8 cellular contexts compared by ENCODE assay signal in genomic region chr10:96586419-96587254, GRCh38. TPM values are rescaled to one million over a fixed set of nuclear protein-coding genes. Genes with fewer than 3 reads are reported as not detected.
DNase-seq lines count a peak whose midpoint lies in the region; FAIRE-seq and TF ChIP-seq lines count a peak whose summit lies in the region.

Gene TM9SF3, minus strand, starts transcription at chr10:96587012. Its CDS starts 177 bp downstream, at chr10:96586835.

- H3K36me3 ChIP-seq in HEK293 (ENCODE audit: control insufficient read depth in 2 of 2, insufficient read depth in 1 of 2, low read length in 2 of 2) (no peaks in the 10 kb centered on the region), right atrium auricular region (no peaks in the 10 kb centered on the region)

- peaks cover 13% of the 10 kb centered on the region for H3K27me3 Mint-ChIP-seq in T-helper 1 cell treated with Interleukin-12 subunit alpha and Interleukin-12 subunit beta and Interleukin-4 antibody, amounts not matched to agents 30 μg/mL and 1 μg/mL, for 36 hours (ENCODE audit: low read depth)

- H3K27me3 ChIP-seq in right atrium auricular region = no peaks in the 10 kb centered on the region

- CTCF ChIA-PET in GM10248 (lab: Yijun Ruan, JAX) = no interaction called here
- CTCF ChIA-PET in HEK293 (lab: Yijun Ruan, JAX) = interaction anchor here (0.5 to 1.0 kb wide), 4 partner anchors 14 to 33 kb away, joined by 3 read pairs; no protein-coding TSS in a partner anchor

- H3K4me1 ChIP-seq in HEK293 (ENCODE audit: control insufficient read depth, insufficient read depth, low read length) (peaks cover 24% of the 10 kb centered on the region; the same call in 1 of the 2 replicates), right atrium auricular region (peaks cover 0 to 55% of the 10 kb centered on the region in 2 donors)

- H3K27ac ChIP-seq in HEK293 (ENCODE audit: extremely low read depth, low read depth, low read length) (peak within 1 kb of the TSS; percentile 99), right atrium auricular region (peak within 1 kb of the TSS; percentile 94 to 97)

- H3K9me3 ChIP-seq in HEK293 (ENCODE audit: control insufficient read depth, insufficient read depth, low read depth, low read length) (no peaks in the 10 kb centered on the region), right atrium auricular region (no peaks in the 10 kb centered on the region)

- peak within 1 kb of the TSS; percentile 82 for H3K4me3 ChIP-seq in HEK293 (ENCODE audit: low read depth, low read length)
- H3K4me3 ChIP-seq in right atrium auricular region = peak within 1 kb of the TSS; percentile 90 to 92

- peak within 1 kb of the TSS; percentile 88 for H3K4me3 Mint-ChIP-seq in T-helper 1 cell treated with Interleukin-12 subunit alpha and Interleukin-12 subunit beta and Interleukin-4 antibody, amounts not matched to agents 30 μg/mL and 1 μg/mL, for 36 hours

- TF ChIP-seq CTCF in GM10248 (IDR thresholded peaks at IDR 0.05; ENCODE audit: control extremely low read depth, extremely low read depth, low read depth, missing control alignments) (no peak), HEK293 (tag by site-specific recombination; IDR thresholded peaks at IDR 0.05) (no peak), right atrium auricular region (IDR thresholded peaks at IDR 0.05) (peak in 1 of 2 donors; percentile 39)

- peak within 1 kb of the TSS; percentile 88 for H3K27ac Mint-ChIP-seq in T-helper 1 cell treated with Interleukin-12 subunit alpha and Interleukin-12 subunit beta and Interleukin-4 antibody, amounts not matched to agents 30 μg/mL and 1 μg/mL, for 36 hours

- peaks cover 16% of the 10 kb centered on the region for H3K4me1 Mint-ChIP-seq in T-helper 1 cell treated with Interleukin-12 subunit alpha and Interleukin-12 subunit beta and Interleukin-4 antibody, amounts not matched to agents 30 μg/mL and 1 μg/mL, for 36 hours (ENCODE audit: low read depth)

- POLR2A ChIA-PET in GM10248 (lab: Yijun Ruan, JAX) (no interaction called here), HEK293 (lab: Yijun Ruan, JAX) (interaction anchor here (1.4 kb wide), 1 partner anchor 20 kb away, joined by 4 read pairs; no protein-coding TSS in a partner anchor)

- H3K36me3 Mint-ChIP-seq in T-helper 1 cell treated with Interleukin-12 subunit alpha and Interleukin-12 subunit beta and Interleukin-4 antibody, amounts not matched to agents 30 μg/mL and 1 μg/mL, for 36 hours (ENCODE audit: low read depth) = no peaks in the 10 kb centered on the region

- FAIRE-seq in urothelium cell line (lab: Jason Lieb, UNC) = peak; percentile 48

- no peaks in the 10 kb centered on the region for H3K9me3 Mint-ChIP-seq in T-helper 1 cell treated with Interleukin-12 subunit alpha and Interleukin-12 subunit beta and Interleukin-4 antibody, amounts not matched to agents 30 μg/mL and 1 μg/mL, for 36 hours

- DNase-seq in GM10248 (ENCODE audit: extremely low spot score) = peak; percentile 92
- DNase-seq in NAMALWA (ENCODE audit: low spot score) = peak; percentile 88
- peak; percentile 75 for DNase-seq in amniotic stem cell (lab: John Stamatoyannopoulos, UW)
- DNase-seq in right atrium auricular region (ENCODE audit: low spot score) = peak; percentile 90
- DNase-seq in pulmonary artery endothelial cell (ENCODE audit: low read depth, low spot score) = peak; percentile 50
- peak; percentile 92 for DNase-seq in urothelium cell line (ENCODE audit: low spot score)

TF ChIP-seq in HEK293, 187 proteins besides CTCF, POLR2A, EP300 and RAD21 (continues in another document):
- TF ChIP-seq KLF7 (tag by site-specific recombination; IDR thresholded peaks at IDR 0.05; ENCODE audit: borderline replicate concordance) = no peak
- TF ChIP-seq EGR2 (tag by site-specific recombination; IDR thresholded peaks at IDR 0.05; ENCODE audit: low read depth) = peak; percentile 21; the same call in 1 of the 2 replicates
- no peak; the same call in 1 of the 2 replicates for TF ChIP-seq MEIS1 (CRISPR knock-in tag; IDR thresholded peaks at IDR 0.05; ENCODE audit: borderline replicate concordance)
- 0 out of 2 replicates have a peak, but pooled peaks have one; percentile 40 for TF ChIP-seq PBX3 (CRISPR knock-in tag; IDR thresholded peaks at IDR 0.05)
- TF ChIP-seq ZNF157 (tag by site-specific recombination; IDR thresholded peaks at IDR 0.05) = no peak
- TF ChIP-seq, protein P1, sequence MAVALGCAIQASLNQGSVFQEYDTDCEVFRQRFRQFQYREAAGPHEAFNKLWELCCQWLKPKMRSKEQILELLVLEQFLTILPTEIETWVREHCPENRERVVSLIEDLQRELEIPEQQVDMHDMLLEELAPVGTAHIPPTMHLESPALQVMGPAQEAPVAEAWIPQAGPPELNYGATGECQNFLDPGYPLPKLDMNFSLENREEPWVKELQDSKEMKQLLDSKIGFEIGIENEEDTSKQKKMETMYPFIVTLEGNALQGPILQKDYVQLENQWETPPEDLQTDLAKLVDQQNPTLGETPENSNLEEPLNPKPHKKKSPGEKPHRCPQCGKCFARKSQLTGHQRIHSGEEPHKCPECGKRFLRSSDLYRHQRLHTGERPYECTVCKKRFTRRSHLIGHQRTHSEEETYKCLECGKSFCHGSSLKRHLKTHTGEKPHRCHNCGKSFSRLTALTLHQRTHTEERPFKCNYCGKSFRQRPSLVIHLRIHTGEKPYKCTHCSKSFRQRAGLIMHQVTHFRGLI (tag by site-specific recombination; IDR thresholded peaks at IDR 0.05) = peak; percentile 39; the same call in 1 of the 2 replicates
- TF ChIP-seq, protein P2, sequence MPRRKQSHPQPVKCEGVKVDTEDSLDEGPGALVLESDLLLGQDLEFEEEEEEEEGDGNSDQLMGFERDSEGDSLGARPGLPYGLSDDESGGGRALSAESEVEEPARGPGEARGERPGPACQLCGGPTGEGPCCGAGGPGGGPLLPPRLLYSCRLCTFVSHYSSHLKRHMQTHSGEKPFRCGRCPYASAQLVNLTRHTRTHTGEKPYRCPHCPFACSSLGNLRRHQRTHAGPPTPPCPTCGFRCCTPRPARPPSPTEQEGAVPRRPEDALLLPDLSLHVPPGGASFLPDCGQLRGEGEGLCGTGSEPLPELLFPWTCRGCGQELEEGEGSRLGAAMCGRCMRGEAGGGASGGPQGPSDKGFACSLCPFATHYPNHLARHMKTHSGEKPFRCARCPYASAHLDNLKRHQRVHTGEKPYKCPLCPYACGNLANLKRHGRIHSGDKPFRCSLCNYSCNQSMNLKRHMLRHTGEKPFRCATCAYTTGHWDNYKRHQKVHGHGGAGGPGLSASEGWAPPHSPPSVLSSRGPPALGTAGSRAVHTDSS (tag by site-specific recombination; IDR thresholded peaks at IDR 0.05) = peak; percentile 94
- 0 out of 2 replicates have a peak, but pooled peaks have one; percentile 26 for TF ChIP-seq ZIC2 (tag by site-specific recombination; IDR thresholded peaks at IDR 0.05)
- TF ChIP-seq ZBTB10 (tag by site-specific recombination; IDR thresholded peaks at IDR 0.05) = peak; percentile 60; the same call in 1 of the 2 replicates
- TF ChIP-seq ZNF629 (tag by site-specific recombination; IDR thresholded peaks at IDR 0.05) = peak; percentile 64; the same call in 1 of the 2 replicates
- peak; percentile 94 for TF ChIP-seq ZNF76 (tag by site-specific recombination; IDR thresholded peaks at IDR 0.05; ENCODE audit: borderline replicate concordance, low read depth)
- peak; percentile 75 for TF ChIP-seq GLIS2 (tag by site-specific recombination; IDR thresholded peaks at IDR 0.05)
- peak; percentile 82 for TF ChIP-seq YY1 (tag by site-specific recombination; IDR thresholded peaks at IDR 0.05)
- peak; percentile 64; the same call in 1 of the 2 replicates for TF ChIP-seq ZEB2 (tag by site-specific recombination; IDR thresholded peaks at IDR 0.05)
- no peak for TF ChIP-seq OSR2 (tag by site-specific recombination; IDR thresholded peaks at IDR 0.05)
- TF ChIP-seq ZFHX2 (tag by site-specific recombination; conservative IDR thresholded peaks at IDR 0.05) = peak; percentile 65
- peak; percentile 94 for TF ChIP-seq ZBTB20 (tag by site-specific recombination; IDR thresholded peaks at IDR 0.05)
- TF ChIP-seq ZFP37 (tag by site-specific recombination; IDR thresholded peaks at IDR 0.05) = peak; percentile 37; the same call in 1 of the 2 replicates
- TF ChIP-seq HOXC10 (CRISPR knock-in tag; IDR thresholded peaks at IDR 0.05) = no peak; the same call in 1 of the 2 replicates
- peak; percentile 48 for TF ChIP-seq GLIS1 (tag by site-specific recombination; IDR thresholded peaks at IDR 0.05)
- no peak for TF ChIP-seq ZFP3 (tag by site-specific recombination; IDR thresholded peaks at IDR 0.05; ENCODE audit: low read depth)

RNA-seq across cellular contexts. Expression of gene TM9SF3, which starts in this region (rescaled TPM):
- total RNA-seq in right atrium auricular region = 10 to 100 TPM; 46.0 to 46.7 TPM
- total RNA-seq in pulmonary artery endothelial cell = 121 and 149 TPM in 2 replicates

Comparison
In these comparisons a context has a peak if more than half of its experiments do, and no peak if none do; other contexts are left out.
1. Peak in every context shown above with its lines: DNase-seq, H3K4me3 ChIP-seq and H3K27ac ChIP-seq.